In genomic region chr2:55111230-55111569, GRCh38 we compare ENCODE assay signal across 1 cellular context.
TF ChIP-seq lines count a peak whose summit lies in the region.

No MANE protein-coding gene starts in this region.

TF ChIP-seq in GM23338, 12 proteins besides CTCF, POLR2A, EP300 and RAD21 (continued from another document):
- TF ChIP-seq ZNF462 (CRISPR knock-in tag; IDR thresholded peaks at IDR 0.05) (no peak), EZH2 (IDR thresholded peaks at IDR 0.05; ENCODE audit: low read depth, unreplicated experiment) (no peak), JUNB (IDR thresholded peaks at IDR 0.05; ENCODE audit: unreplicated experiment) (no peak)
